Comparison of ENCODE assay signal across 1 cellular context in genomic region chr6:29553268-29554057, GRCh38.
TF ChIP-seq lines count a peak whose summit lies in the region.

No MANE protein-coding gene starts in this region.

TF ChIP-seq in WTC11, 78 proteins besides CTCF, POLR2A, EP300 and RAD21 (continued from another document):
- TF ChIP-seq, protein P1, sequence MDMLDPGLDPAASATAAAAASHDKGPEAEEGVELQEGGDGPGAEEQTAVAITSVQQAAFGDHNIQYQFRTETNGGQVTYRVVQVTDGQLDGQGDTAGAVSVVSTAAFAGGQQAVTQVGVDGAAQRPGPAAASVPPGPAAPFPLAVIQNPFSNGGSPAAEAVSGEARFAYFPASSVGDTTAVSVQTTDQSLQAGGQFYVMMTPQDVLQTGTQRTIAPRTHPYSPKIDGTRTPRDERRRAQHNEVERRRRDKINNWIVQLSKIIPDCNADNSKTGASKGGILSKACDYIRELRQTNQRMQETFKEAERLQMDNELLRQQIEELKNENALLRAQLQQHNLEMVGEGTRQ (CRISPR knock-in tag; IDR thresholded peaks at IDR 0.05), result peak; percentile 38
- no peak for TF ChIP-seq ZNF219 (CRISPR knock-in tag; IDR thresholded peaks at IDR 0.05; ENCODE audit: borderline replicate concordance)
- TF ChIP-seq, protein P2, sequence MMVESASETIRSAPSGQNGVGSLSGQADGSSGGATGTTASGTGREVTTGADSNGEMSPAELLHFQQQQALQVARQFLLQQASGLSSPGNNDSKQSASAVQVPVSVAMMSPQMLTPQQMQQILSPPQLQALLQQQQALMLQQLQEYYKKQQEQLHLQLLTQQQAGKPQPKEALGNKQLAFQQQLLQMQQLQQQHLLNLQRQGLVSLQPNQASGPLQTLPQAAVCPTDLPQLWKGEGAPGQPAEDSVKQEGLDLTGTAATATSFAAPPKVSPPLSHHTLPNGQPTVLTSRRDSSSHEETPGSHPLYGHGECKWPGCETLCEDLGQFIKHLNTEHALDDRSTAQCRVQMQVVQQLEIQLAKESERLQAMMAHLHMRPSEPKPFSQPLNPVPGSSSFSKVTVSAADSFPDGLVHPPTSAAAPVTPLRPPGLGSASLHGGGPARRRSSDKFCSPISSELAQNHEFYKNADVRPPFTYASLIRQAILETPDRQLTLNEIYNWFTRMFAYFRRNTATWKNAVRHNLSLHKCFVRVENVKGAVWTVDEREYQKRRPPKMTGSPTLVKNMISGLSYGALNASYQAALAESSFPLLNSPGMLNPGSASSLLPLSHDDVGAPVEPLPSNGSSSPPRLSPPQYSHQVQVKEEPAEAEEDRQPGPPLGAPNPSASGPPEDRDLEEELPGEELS (CRISPR knock-in tag; IDR thresholded peaks at IDR 0.05), result no peak
- no peak for TF ChIP-seq NFATC4 (CRISPR knock-in tag; IDR thresholded peaks at IDR 0.05)
- TF ChIP-seq, protein P3, sequence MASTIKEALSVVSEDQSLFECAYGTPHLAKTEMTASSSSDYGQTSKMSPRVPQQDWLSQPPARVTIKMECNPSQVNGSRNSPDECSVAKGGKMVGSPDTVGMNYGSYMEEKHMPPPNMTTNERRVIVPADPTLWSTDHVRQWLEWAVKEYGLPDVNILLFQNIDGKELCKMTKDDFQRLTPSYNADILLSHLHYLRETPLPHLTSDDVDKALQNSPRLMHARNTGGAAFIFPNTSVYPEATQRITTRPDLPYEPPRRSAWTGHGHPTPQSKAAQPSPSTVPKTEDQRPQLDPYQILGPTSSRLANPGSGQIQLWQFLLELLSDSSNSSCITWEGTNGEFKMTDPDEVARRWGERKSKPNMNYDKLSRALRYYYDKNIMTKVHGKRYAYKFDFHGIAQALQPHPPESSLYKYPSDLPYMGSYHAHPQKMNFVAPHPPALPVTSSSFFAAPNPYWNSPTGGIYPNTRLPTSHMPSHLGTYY (CRISPR knock-in tag; IDR thresholded peaks at IDR 0.05), result no peak
- TF ChIP-seq IRF1 (CRISPR knock-in tag; IDR thresholded peaks at IDR 0.05), result no peak
- peak; percentile 29; the same call in 1 of the 2 replicates for TF ChIP-seq ZNF423 (CRISPR knock-in tag; IDR thresholded peaks at IDR 0.05)
- TF ChIP-seq GABPB1 (CRISPR knock-in tag; IDR thresholded peaks at IDR 0.05), result no peak
- no peak for TF ChIP-seq KAT7 (CRISPR knock-in tag; IDR thresholded peaks at IDR 0.05; ENCODE audit: borderline replicate concordance)
- no peak for TF ChIP-seq ZNF425 (CRISPR knock-in tag; conservative IDR thresholded peaks at IDR 0.05)
- TF ChIP-seq NFE2L1 (CRISPR knock-in tag; IDR thresholded peaks at IDR 0.05), result no peak
- no peak for TF ChIP-seq EMX1 (CRISPR knock-in tag; IDR thresholded peaks at IDR 0.05)
- no peak for TF ChIP-seq ATF1 (CRISPR knock-in tag; IDR thresholded peaks at IDR 0.05)
- TF ChIP-seq ARID4B (CRISPR knock-in tag; IDR thresholded peaks at IDR 0.05; ENCODE audit: borderline replicate concordance), result 0 out of 2 replicates have a peak, but pooled peaks have one; percentile 22
- peak; percentile 89; the same call in 1 of the 2 replicates for TF ChIP-seq FOXP1 (CRISPR knock-in tag; IDR thresholded peaks at IDR 0.05; ENCODE audit: borderline replicate concordance)
- TF ChIP-seq TEAD4 (CRISPR knock-in tag; IDR thresholded peaks at IDR 0.05), result no peak
- no peak for TF ChIP-seq JAZF1 (CRISPR knock-in tag; IDR thresholded peaks at IDR 0.05)
- no peak for TF ChIP-seq ESRRA (CRISPR knock-in tag; IDR thresholded peaks at IDR 0.05; ENCODE audit: borderline replicate concordance)
- TF ChIP-seq ZNF671 (CRISPR knock-in tag; IDR thresholded peaks at IDR 0.05), result no peak
- TF ChIP-seq ZNF396 (CRISPR knock-in tag; IDR thresholded peaks at IDR 0.05; ENCODE audit: borderline replicate concordance), result no peak
- TF ChIP-seq MXD4 (CRISPR knock-in tag; IDR thresholded peaks at IDR 0.05; ENCODE audit: borderline replicate concordance), result no peak
- TF ChIP-seq ELF4 (CRISPR knock-in tag; IDR thresholded peaks at IDR 0.05; ENCODE audit: low read depth), result no peak
- TF ChIP-seq ZMAT4 (CRISPR knock-in tag; IDR thresholded peaks at IDR 0.05), result no peak
- TF ChIP-seq ZNF317 (CRISPR knock-in tag; IDR thresholded peaks at IDR 0.05; ENCODE audit: borderline replicate concordance, low read depth), result no peak; the same call in 1 of the 2 replicates
- peak; percentile 61; the same call in 1 of the 2 replicates for TF ChIP-seq SMAD4 (CRISPR knock-in tag; IDR thresholded peaks at IDR 0.05)
- no peak for TF ChIP-seq SMAD3 (CRISPR knock-in tag; IDR thresholded peaks at IDR 0.05; ENCODE audit: borderline replicate concordance)
- TF ChIP-seq ZNF232 (CRISPR knock-in tag; IDR thresholded peaks at IDR 0.05), result no peak; the same call in 1 of the 2 replicates
- TF ChIP-seq, protein P4, sequence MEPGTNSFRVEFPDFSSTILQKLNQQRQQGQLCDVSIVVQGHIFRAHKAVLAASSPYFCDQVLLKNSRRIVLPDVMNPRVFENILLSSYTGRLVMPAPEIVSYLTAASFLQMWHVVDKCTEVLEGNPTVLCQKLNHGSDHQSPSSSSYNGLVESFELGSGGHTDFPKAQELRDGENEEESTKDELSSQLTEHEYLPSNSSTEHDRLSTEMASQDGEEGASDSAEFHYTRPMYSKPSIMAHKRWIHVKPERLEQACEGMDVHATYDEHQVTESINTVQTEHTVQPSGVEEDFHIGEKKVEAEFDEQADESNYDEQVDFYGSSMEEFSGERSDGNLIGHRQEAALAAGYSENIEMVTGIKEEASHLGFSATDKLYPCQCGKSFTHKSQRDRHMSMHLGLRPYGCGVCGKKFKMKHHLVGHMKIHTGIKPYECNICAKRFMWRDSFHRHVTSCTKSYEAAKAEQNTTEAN (CRISPR knock-in tag; IDR thresholded peaks at IDR 0.05), result 0 out of 2 replicates have a peak, but pooled peaks have one; percentile 63
- TF ChIP-seq HMGA2 (CRISPR knock-in tag; IDR thresholded peaks at IDR 0.05), result no peak
- TF ChIP-seq, protein P5, sequence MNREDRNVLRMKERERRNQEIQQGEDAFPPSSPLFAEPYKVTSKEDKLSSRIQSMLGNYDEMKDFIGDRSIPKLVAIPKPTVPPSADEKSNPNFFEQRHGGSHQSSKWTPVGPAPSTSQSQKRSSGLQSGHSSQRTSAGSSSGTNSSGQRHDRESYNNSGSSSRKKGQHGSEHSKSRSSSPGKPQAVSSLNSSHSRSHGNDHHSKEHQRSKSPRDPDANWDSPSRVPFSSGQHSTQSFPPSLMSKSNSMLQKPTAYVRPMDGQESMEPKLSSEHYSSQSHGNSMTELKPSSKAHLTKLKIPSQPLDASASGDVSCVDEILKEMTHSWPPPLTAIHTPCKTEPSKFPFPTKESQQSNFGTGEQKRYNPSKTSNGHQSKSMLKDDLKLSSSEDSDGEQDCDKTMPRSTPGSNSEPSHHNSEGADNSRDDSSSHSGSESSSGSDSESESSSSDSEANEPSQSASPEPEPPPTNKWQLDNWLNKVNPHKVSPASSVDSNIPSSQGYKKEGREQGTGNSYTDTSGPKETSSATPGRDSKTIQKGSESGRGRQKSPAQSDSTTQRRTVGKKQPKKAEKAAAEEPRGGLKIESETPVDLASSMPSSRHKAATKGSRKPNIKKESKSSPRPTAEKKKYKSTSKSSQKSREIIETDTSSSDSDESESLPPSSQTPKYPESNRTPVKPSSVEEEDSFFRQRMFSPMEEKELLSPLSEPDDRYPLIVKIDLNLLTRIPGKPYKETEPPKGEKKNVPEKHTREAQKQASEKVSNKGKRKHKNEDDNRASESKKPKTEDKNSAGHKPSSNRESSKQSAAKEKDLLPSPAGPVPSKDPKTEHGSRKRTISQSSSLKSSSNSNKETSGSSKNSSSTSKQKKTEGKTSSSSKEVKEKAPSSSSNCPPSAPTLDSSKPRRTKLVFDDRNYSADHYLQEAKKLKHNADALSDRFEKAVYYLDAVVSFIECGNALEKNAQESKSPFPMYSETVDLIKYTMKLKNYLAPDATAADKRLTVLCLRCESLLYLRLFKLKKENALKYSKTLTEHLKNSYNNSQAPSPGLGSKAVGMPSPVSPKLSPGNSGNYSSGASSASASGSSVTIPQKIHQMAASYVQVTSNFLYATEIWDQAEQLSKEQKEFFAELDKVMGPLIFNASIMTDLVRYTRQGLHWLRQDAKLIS (CRISPR knock-in tag; IDR thresholded peaks at IDR 0.05; ENCODE audit: borderline replicate concordance), result 0 out of 2 replicates have a peak, but pooled peaks have one; percentile 65
- peak; percentile 18; the same call in 1 of the 2 replicates for TF ChIP-seq RELA (CRISPR knock-in tag; IDR thresholded peaks at IDR 0.05; ENCODE audit: borderline replicate concordance)
- peak; percentile 85 for TF ChIP-seq CBFB (CRISPR knock-in tag; IDR thresholded peaks at IDR 0.05; ENCODE audit: low read depth)
- TF ChIP-seq TEAD1 (CRISPR knock-in tag; IDR thresholded peaks at IDR 0.05), result no peak
- no peak for TF ChIP-seq ZNF263 (CRISPR knock-in tag; IDR thresholded peaks at IDR 0.05; ENCODE audit: low read depth)
- no peak for TF ChIP-seq RORB (CRISPR knock-in tag; IDR thresholded peaks at IDR 0.05)
- 0 out of 2 replicates have a peak, but pooled peaks have one; percentile 44 for TF ChIP-seq ZNF138 (CRISPR knock-in tag; conservative IDR thresholded peaks at IDR 0.05)
- TF ChIP-seq ZNF416 (CRISPR knock-in tag; IDR thresholded peaks at IDR 0.05), result no peak
- TF ChIP-seq, protein P6, sequence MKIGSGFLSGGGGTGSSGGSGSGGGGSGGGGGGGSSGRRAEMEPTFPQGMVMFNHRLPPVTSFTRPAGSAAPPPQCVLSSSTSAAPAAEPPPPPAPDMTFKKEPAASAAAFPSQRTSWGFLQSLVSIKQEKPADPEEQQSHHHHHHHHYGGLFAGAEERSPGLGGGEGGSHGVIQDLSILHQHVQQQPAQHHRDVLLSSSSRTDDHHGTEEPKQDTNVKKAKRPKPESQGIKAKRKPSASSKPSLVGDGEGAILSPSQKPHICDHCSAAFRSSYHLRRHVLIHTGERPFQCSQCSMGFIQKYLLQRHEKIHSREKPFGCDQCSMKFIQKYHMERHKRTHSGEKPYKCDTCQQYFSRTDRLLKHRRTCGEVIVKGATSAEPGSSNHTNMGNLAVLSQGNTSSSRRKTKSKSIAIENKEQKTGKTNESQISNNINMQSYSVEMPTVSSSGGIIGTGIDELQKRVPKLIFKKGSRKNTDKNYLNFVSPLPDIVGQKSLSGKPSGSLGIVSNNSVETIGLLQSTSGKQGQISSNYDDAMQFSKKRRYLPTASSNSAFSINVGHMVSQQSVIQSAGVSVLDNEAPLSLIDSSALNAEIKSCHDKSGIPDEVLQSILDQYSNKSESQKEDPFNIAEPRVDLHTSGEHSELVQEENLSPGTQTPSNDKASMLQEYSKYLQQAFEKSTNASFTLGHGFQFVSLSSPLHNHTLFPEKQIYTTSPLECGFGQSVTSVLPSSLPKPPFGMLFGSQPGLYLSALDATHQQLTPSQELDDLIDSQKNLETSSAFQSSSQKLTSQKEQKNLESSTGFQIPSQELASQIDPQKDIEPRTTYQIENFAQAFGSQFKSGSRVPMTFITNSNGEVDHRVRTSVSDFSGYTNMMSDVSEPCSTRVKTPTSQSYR (CRISPR knock-in tag; IDR thresholded peaks at IDR 0.05), result 0 out of 2 replicates have a peak, but pooled peaks have one; percentile 67
TF ChIP-seq in WTC11: peak in this region for 17.
